In genomic region chr11:108881136-108881535, GRCh38 we compare ENCODE assay signal across 28 cellular contexts.
"Had no signal": no experiment of that assay in that cellular context is flagged by ENCODE, and none has a peak within 500 bp of the region (broad histone marks: within the 10 kb centered on the region; RNA-seq: fewer than 3 reads in every experiment).

No MANE protein-coding gene starts in this region.

- ATAC-seq: effector memory CD8-positive, alpha-beta T cell; foreskin keratinocyte; mucosa of descending colon; natural killer cell treated with Interleukin-12 subunit alpha and Interleukin-12 subunit beta and Interleukin-15 and Interleukin-18, amount 100 ng/mL, for 72 hours; sciatic nerve; stimulated activated memory B cell treated with anti-CD40 and anti-IgM and Interleukin-4, amounts not matched to agents 10 μg/mL and 1 μg/mL and 100 μg/mL, for 72 hours; stimulated activated naive CD8-positive, alpha-beta T cell treated with anti-CD3 and anti-CD28 coated beads, Interleukin-15, amount 100 ng/mL, for 72 hours had no signal

- FAIRE-seq: islet of Langerhans had no signal

- H3K4me3 ChIP-seq: adrenal gland, cardiac muscle cell, coronary artery, esophagus muscularis mucosa, left ventricle myocardium inferior, mucosa of descending colon, skin epidermis, upper lobe of left lung, vagina had no signal

- H3K4me1 ChIP-seq: adrenal gland, foreskin keratinocyte, left ventricle myocardium inferior, upper lobe of left lung, vagina had no signal

- H3K27ac ChIP-seq: adrenal gland, cardiac muscle cell, coronary artery, esophagus muscularis mucosa, foreskin keratinocyte, left ventricle myocardium inferior, skin epidermis, upper lobe of left lung, vagina, VCaP had no signal

- DNase-seq: activated CD4-positive, alpha-beta T cell treated with anti-CD3 and anti-CD28 coated beads for 4 hours; activated CD4-positive, alpha-beta T cell treated with anti-CD3 and anti-CD28 coated beads, Interleukin-2, amount 50 U/mL, for 4 hours; activated CD8-positive, alpha-beta memory T cell treated with anti-CD3 and anti-CD28 coated beads for 24 hours; activated effector memory CD4-positive, alpha-beta T cell treated with Interleukin-2 at 50 U/mL for 16 hours; activated naive CD4-positive, alpha-beta T cell treated with Interleukin-2 at 50 U/mL for 16 hours; activated naive CD8-positive, alpha-beta T cell treated with anti-CD3 and anti-CD28 coated beads for 36 hours; adrenal gland; aorta; cerebellar nuclear complex; effector memory CD8-positive, alpha-beta T cell; foreskin keratinocyte; left ventricle myocardium inferior; mucosa of descending colon; stimulated activated CD4-positive, alpha-beta T cell treated with anti-CD3 and anti-CD28 coated beads, Interleukin-4, amount 100 ng/mL, for 4 hours; stimulated activated CD8-positive, alpha-beta memory T cell treated with anti-CD3 and anti-CD28 coated beads, Interleukin-4, amount 100 ng/mL, for 48 hours; stimulated activated naive CD8-positive, alpha-beta T cell treated with anti-CD3 and anti-CD28 coated beads, Interleukin-15, amount 100 ng/mL, for 72 hours; substantia nigra; upper lobe of left lung had no signal

- H3K27me3 ChIP-seq: adrenal gland, cardiac muscle cell, esophagus muscularis mucosa, foreskin keratinocyte, upper lobe of left lung, vagina had no signal

- H3K36me3 ChIP-seq: adrenal gland, cardiac muscle cell, esophagus muscularis mucosa, left ventricle myocardium inferior, upper lobe of left lung, vagina had no signal

- H3K9me3 ChIP-seq: adrenal gland, esophagus muscularis mucosa, left ventricle myocardium inferior, mucosa of descending colon, upper lobe of left lung, vagina had no signal
